Comparison of ENCODE assay signal across 19 cellular contexts in genomic region chr15:28917791-28918140, GRCh38. TPM values are rescaled to one million over a fixed set of nuclear protein-coding genes. Genes with fewer than 3 reads are reported as not detected.
DNase-seq lines count a peak whose midpoint lies in the region; ATAC-seq and TF ChIP-seq lines count a peak whose summit lies in the region.
"Had no signal": no experiment of that assay in that cellular context is flagged by ENCODE, and none has a peak within 500 bp of the region (broad histone marks: within the 10 kb centered on the region; RNA-seq: fewer than 3 reads in every experiment).

No MANE protein-coding gene starts in this region.

- H3K9ac ChIP-seq in iPS-20b (ENCODE audit: low read depth, low read length) = no peak overlapping the region
- H3K9ac ChIP-seq: parathyroid adenoma had no signal

- H3K9me3 Mint-ChIP-seq in stimulated activated naive CD8-positive, alpha-beta T cell treated with anti-CD3 and anti-CD28 coated beads, Interleukin-15, amount 100 ng/mL, for 72 hours = no peaks in the 10 kb centered on the region
- H3K9me3 Mint-ChIP-seq: activated CD8-positive, alpha-beta T cell treated with anti-CD3 and anti-CD28 coated beads for 36 hours; stimulated activated effector memory CD8-positive, alpha-beta T cell treated with anti-CD3 and anti-CD28 coated beads, Interleukin-12 subunit alpha, Interleukin-12 subunit beta, amount 100 ng/mL, for 72 hours had no signal

- H3K36me3 ChIP-seq in RWPE2 (ENCODE audit: low read depth) (no peaks in the 10 kb centered on the region), iPS-20b (ENCODE audit: insufficient read depth, low read depth, low read length) (no peaks in the 10 kb centered on the region), Peyer's patch (no peaks in the 10 kb centered on the region)
- H3K36me3 ChIP-seq: sigmoid colon had no signal

- no peaks in the 10 kb centered on the region for H3K27me3 Mint-ChIP-seq in stimulated activated naive CD8-positive, alpha-beta T cell treated with anti-CD3 and anti-CD28 coated beads, Interleukin-15, amount 100 ng/mL, for 72 hours
- H3K27me3 Mint-ChIP-seq: activated CD8-positive, alpha-beta T cell treated with anti-CD3 and anti-CD28 coated beads for 36 hours had no signal

- TF ChIP-seq CTCF in RWPE2 (IDR thresholded peaks at IDR 0.05; ENCODE audit: poor library complexity, severe bottlenecking) (no peak), Peyer's patch (IDR thresholded peaks at IDR 0.05) (no peak)

- H3K4me1 ChIP-seq in RWPE2 (ENCODE audit: insufficient read depth, poor library complexity, severe bottlenecking) (no peaks in the 10 kb centered on the region), iPS-20b (ENCODE audit: insufficient read depth, low read length) (peaks cover 6% of the 10 kb centered on the region), Peyer's patch (no peaks in the 10 kb centered on the region)
- H3K4me1 ChIP-seq: Caco-2, parathyroid adenoma, sigmoid colon had no signal

- no peak for ATAC-seq in stimulated activated naive CD8-positive, alpha-beta T cell treated with anti-CD3 and anti-CD28 coated beads, Interleukin-15, amount 100 ng/mL, for 72 hours
- ATAC-seq in stimulated activated naive CD8-positive, alpha-beta T cell treated with anti-CD3 and anti-CD28 coated beads, Interleukin-15, Interleukin-2, amounts not matched to agents 100 U/mL and 50 U/mL, for 24 hours = no peak
- ATAC-seq in RWPE2 (ENCODE audit: low read depth) = no peak
- ATAC-seq: activated CD8-positive, alpha-beta T cell treated with anti-CD3 and anti-CD28 coated beads for 36 hours; Panc1; stimulated activated effector memory CD8-positive, alpha-beta T cell treated with anti-CD3 and anti-CD28 coated beads, Interleukin-12 subunit alpha, Interleukin-12 subunit beta, amount 100 ng/mL, for 72 hours had no signal

- H3K4me3 ChIP-seq in RWPE2 (ENCODE audit: severe bottlenecking) (no peak overlapping the region), iPS-20b (ENCODE audit: low read length) (peak overlapping the region; percentile 25; the same call in 1 of the 2 replicates), Peyer's patch (no peak overlapping the region)
- H3K4me3 ChIP-seq: sigmoid colon, SK-N-MC had no signal

- peak overlapping the region; percentile 18 to 82 for H3K4me3 Mint-ChIP-seq in stimulated activated naive CD8-positive, alpha-beta T cell treated with anti-CD3 and anti-CD28 coated beads, Interleukin-15, amount 100 ng/mL, for 72 hours
- H3K4me3 Mint-ChIP-seq: activated CD8-positive, alpha-beta T cell treated with anti-CD3 and anti-CD28 coated beads for 36 hours; stimulated activated effector memory CD8-positive, alpha-beta T cell treated with anti-CD3 and anti-CD28 coated beads, Interleukin-12 subunit alpha, Interleukin-12 subunit beta, amount 100 ng/mL, for 72 hours had no signal

- H3K27ac ChIP-seq in RWPE2 (ENCODE audit: poor library complexity, severe bottlenecking) = no peak overlapping the region
- H3K27ac ChIP-seq in iPS-20b (ENCODE audit: low read length) = no peak overlapping the region
- no peak overlapping the region for H3K27ac ChIP-seq in Peyer's patch
- H3K27ac ChIP-seq: parathyroid adenoma, sigmoid colon, SK-N-MC had no signal

- H3K27me3 ChIP-seq in RWPE2 (ENCODE audit: insufficient read depth, poor library complexity, severe bottlenecking) = no peaks in the 10 kb centered on the region
- H3K27me3 ChIP-seq in iPS-20b (ENCODE audit: insufficient read depth, low read length) = no peaks in the 10 kb centered on the region
- no peaks in the 10 kb centered on the region for H3K27me3 ChIP-seq in Peyer's patch

- peaks cover 52% of the 10 kb centered on the region for H3K4me1 Mint-ChIP-seq in stimulated activated naive CD8-positive, alpha-beta T cell treated with anti-CD3 and anti-CD28 coated beads, Interleukin-15, amount 100 ng/mL, for 72 hours

- TF ChIP-seq POLR2A in Peyer's patch (IDR thresholded peaks at IDR 0.05) = no peak

- no peak overlapping the region for H3K27ac Mint-ChIP-seq in stimulated activated naive CD8-positive, alpha-beta T cell treated with anti-CD3 and anti-CD28 coated beads, Interleukin-15, amount 100 ng/mL, for 72 hours
- H3K27ac Mint-ChIP-seq: activated CD8-positive, alpha-beta T cell treated with anti-CD3 and anti-CD28 coated beads for 36 hours; stimulated activated effector memory CD8-positive, alpha-beta T cell treated with anti-CD3 and anti-CD28 coated beads, Interleukin-12 subunit alpha, Interleukin-12 subunit beta, amount 100 ng/mL, for 72 hours had no signal

- in situ Hi-C loops in KBM-7 (cut with MboI; ENCODE audit: low pct_unique_long_range_greater_than_20kb, low sequenced_read_pairs) = no loop called here

- DNase-seq in stimulated activated naive CD8-positive, alpha-beta T cell treated with anti-CD3 and anti-CD28 coated beads, Interleukin-15, amount 100 ng/mL, for 72 hours = no peak
- DNase-seq in stimulated activated naive CD8-positive, alpha-beta T cell treated with anti-CD3 and anti-CD28 coated beads, Interleukin-15, Interleukin-2, amounts not matched to agents 100 U/mL and 50 U/mL, for 24 hours = no peak
- DNase-seq in RWPE2 (ENCODE audit: low spot score) (peak; percentile 52), iPS-NIHi7 (ENCODE audit: extremely low spot score) (no peak), Peyer's patch (no peak), KBM-7 (no peak)
- DNase-seq: activated CD8-positive, alpha-beta T cell treated with anti-CD3 and anti-CD28 coated beads for 36 hours; activated T-cell treated with anti-CD3 and anti-CD28 coated beads, Interleukin-2, amount 50 U/mL, for 48 hours; Caco-2; central memory CD4-positive, alpha-beta T cell; NCI-H1105 treated with DMSO at 0.1 percent for 48 hours had no signal

- H3K9me3 ChIP-seq in RWPE2 (ENCODE audit: severe bottlenecking) = no peaks in the 10 kb centered on the region
- H3K9me3 ChIP-seq in iPS-20b (ENCODE audit: insufficient read depth, low read depth, low read length) = no peaks in the 10 kb centered on the region
- H3K9me3 ChIP-seq in Peyer's patch = no peaks in the 10 kb centered on the region
- H3K9me3 ChIP-seq: Caco-2, sigmoid colon had no signal

RNA-seq across cellular contexts. Expression of gene APBA2, which starts 32.0 kb away (rescaled TPM):
- 10 to 100 TPM in 1 of 4 donors, 1 to 10 TPM in 3; 7.2 to 33.8 (median 8.8) TPM for total RNA-seq in Peyer's patch
- total RNA-seq: Caco-2, LHCN-M2, myocyte had no signal
